19 cellular contexts compared by ENCODE assay signal in the genomic region with DNA sequence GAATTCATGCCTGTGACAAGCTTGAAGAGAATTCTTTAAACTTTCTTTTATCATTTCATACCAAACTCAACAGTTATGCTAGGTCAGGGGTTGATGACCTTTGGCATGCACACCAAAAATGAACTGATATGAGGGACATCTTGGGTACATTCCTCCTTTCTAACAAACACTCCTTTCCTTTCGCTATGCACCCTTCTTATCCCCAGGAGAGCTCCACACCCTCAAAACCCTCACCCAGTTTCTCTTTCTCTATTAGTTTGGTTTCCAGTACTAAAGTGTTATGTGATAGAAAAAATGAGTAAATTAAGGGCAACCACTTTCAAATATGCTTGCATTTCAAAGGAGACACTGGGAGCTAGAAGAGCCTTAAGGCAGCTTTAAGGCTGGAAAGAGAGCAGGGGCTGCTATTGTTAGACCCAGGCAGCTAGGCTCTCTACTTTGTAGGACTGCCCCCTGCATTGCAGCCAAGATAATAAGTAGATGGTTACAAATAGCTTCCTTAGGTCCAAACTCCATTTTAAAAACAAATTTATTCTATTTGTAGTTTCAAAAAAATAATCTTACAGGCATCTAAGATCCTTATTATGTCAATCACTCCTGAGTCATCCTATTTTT.
DNase-seq lines count a peak whose midpoint lies in the region; ATAC-seq, FAIRE-seq and TF ChIP-seq lines count a peak whose summit lies in the region.
"Had no signal": no experiment of that assay in that cellular context is flagged by ENCODE, and none has a peak within 500 bp of the region (broad histone marks: within the 10 kb centered on the region; RNA-seq: fewer than 3 reads in every experiment).

No MANE protein-coding gene starts in this region.

- DNase-seq in DND-41 (no peak), GM12865 (ENCODE audit: low read depth) (peak; percentile 4), adipocyte (ENCODE audit: low read depth) (no peak), HPDE6-E6E7 (ENCODE audit: extremely low spot score) (no peak), urothelium cell line (ENCODE audit: low spot score) (no peak)
- no peak for DNase-seq in activated T-cell treated with anti-CD3 and anti-CD28 coated beads, Interleukin-2, amount 50 U/mL, for 48 hours
- DNase-seq: Calu3; CD4-positive, alpha-beta T cell; GDM1; H7; Karpas-422; NCI-H1417 treated with DMSO at 0.1 percent for 48 hours; NCI-H2029 treated with DMSO at 0.1 percent for 48 hours; NCI-H510A; NCI-H82; SIG-M5 had no signal

- H3K27ac ChIP-seq in DND-41 (ENCODE audit: low read length): no peak overlapping the region
- peak overlapping the region; percentile 7 for H3K27ac ChIP-seq in muscle layer of colon (ENCODE audit: low read depth, low read length)

- H3K4me2 ChIP-seq in DND-41 (ENCODE audit: insufficient read depth, low read length): no peak overlapping the region

- no peak for FAIRE-seq in urothelium cell line (lab: Jason Lieb, UNC)
- FAIRE-seq: RCC 7860 had no signal

- H2AFZ ChIP-seq in DND-41 (ENCODE audit: low read depth, low read length): 0 out of 2 replicates have a peak overlapping the region, but pooled peaks have one; percentile 11

- H3K4me1 ChIP-seq in DND-41 (ENCODE audit: insufficient read depth, low read length) (peaks cover 4% of the 10 kb centered on the region; the same call in 1 of the 2 replicates), adipocyte (ENCODE audit: control insufficient read depth, insufficient read depth, low read length) (peaks cover 39% of the 10 kb centered on the region), muscle layer of colon (ENCODE audit: insufficient read depth, low read length) (peaks cover 21% of the 10 kb centered on the region)

- H3K4me3 ChIP-seq in DND-41 (ENCODE audit: low read depth in 1 of 2, low read length in 2 of 2): no peak overlapping the region
- H3K4me3 ChIP-seq in GM12865 (ENCODE audit: low read depth, low read length): no peak overlapping the region
- peak overlapping the region; percentile 14 for H3K4me3 ChIP-seq in adipocyte (ENCODE audit: low read length)
- H3K4me3 ChIP-seq in muscle layer of colon (ENCODE audit: low read depth in 1 of 2, low read length in 2 of 2): no peak overlapping the region

- H3K36me3 ChIP-seq in DND-41 (ENCODE audit: insufficient read depth, low read length): no peaks in the 10 kb centered on the region
- H3K36me3 ChIP-seq in adipocyte (ENCODE audit: control insufficient read depth, insufficient read depth, low read length, severe bottlenecking): no peaks in the 10 kb centered on the region
- no peaks in the 10 kb centered on the region for H3K36me3 ChIP-seq in muscle layer of colon (ENCODE audit: insufficient read depth, low read length)

- H3K9me3 ChIP-seq in DND-41 (ENCODE audit: insufficient read depth, low read length, severe bottlenecking) (no peaks in the 10 kb centered on the region), adipocyte (ENCODE audit: control insufficient read depth, low read length) (no peaks in the 10 kb centered on the region), muscle layer of colon (ENCODE audit: low read length) (no peaks in the 10 kb centered on the region)

- no peaks in the 10 kb centered on the region for H3K79me2 ChIP-seq in DND-41 (ENCODE audit: insufficient read depth, low read length)

- no peaks in the 10 kb centered on the region for H4K20me1 ChIP-seq in DND-41 (ENCODE audit: insufficient read depth, low read length)

- H3K27me3 ChIP-seq in DND-41 (ENCODE audit: insufficient read depth, low read length, poor library complexity) (no peaks in the 10 kb centered on the region), adipocyte (replicated peaks; ENCODE audit: control insufficient read depth, insufficient read depth, low read length) (no peaks in the 10 kb centered on the region), muscle layer of colon (ENCODE audit: control insufficient read depth in 1 of 2, insufficient read depth in 2 of 2, low read length in 2 of 2) (no peaks in the 10 kb centered on the region)

- ATAC-seq in DND-41 (ENCODE audit: insufficient read depth, low read depth) (no peak), GM18873 (IDR thresholded peaks at IDR 0.05; ENCODE audit: low FRiP score, unreplicated experiment) (no peak)

- TF ChIP-seq CTCF in DND-41 (IDR thresholded peaks at IDR 0.05; ENCODE audit: borderline replicate concordance, extremely low read depth, low read length, poor library complexity, severe bottlenecking): no peak
- TF ChIP-seq CTCF in GM12865 (IDR thresholded peaks at IDR 0.05; ENCODE audit: insufficient read depth, low read depth, low read length, missing control alignments): no peak

- H3K9ac ChIP-seq in DND-41 (ENCODE audit: low read depth, low read length) (no peak overlapping the region), adipocyte (ENCODE audit: low read length) (peak overlapping the region; percentile 35), muscle layer of colon (ENCODE audit: low read length) (no peak overlapping the region)
